Comparison of ENCODE assay signal across 15 cellular contexts in the genomic region with DNA sequence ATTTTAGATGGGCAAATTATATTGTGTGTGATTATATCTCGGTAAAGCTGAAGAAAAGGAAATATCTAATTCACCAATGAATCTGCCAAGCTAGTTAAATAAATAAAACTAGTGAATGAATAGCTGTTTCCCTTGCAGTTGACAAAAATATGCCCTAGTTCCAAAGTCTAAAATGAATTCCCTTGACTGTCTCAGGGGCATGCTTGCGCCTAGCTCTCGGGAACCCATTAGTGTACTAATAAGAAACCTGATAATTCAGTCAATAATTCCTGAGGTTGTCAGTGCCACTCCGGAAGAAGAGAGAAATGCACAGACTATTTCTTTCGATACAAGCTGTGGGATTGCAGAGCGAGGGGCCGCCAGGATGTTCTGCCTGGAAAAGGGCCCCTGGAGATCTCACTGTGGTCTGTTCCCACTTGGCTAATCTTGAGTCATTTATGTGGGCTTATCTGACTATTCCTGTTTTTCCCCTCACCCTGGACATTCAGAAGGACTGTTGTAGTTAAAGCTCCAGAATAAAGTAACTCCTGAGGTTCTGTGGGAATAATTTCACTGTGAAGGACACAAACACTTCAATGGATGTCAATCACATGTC. TPM values are rescaled to one million over a fixed set of nuclear protein-coding genes. Genes with fewer than 3 reads are reported as not detected.
DNase-seq lines count a peak whose midpoint lies in the region; ATAC-seq and TF ChIP-seq lines count a peak whose summit lies in the region.
"Had no signal": no experiment of that assay in that cellular context is flagged by ENCODE, and none has a peak within 500 bp of the region (broad histone marks: within the 10 kb centered on the region; RNA-seq: fewer than 3 reads in every experiment).

No MANE protein-coding gene starts in this region.

- no peaks in the 10 kb centered on the region for H3K9me3 ChIP-seq in hepatocyte (ENCODE audit: low read depth)

- H2AFZ ChIP-seq in hepatocyte = peak overlapping the region; percentile 13
- H2AFZ ChIP-seq: PC-9 had no signal

- H3K9me3 Mint-ChIP-seq in WTC11 (peaks cover 6% of the 10 kb centered on the region), mesothelial cell of epicardium (peaks cover 2% of the 10 kb centered on the region)
- H3K9me3 Mint-ChIP-seq in activated T-cell treated with anti-CD3 and anti-CD28 coated beads, Interleukin-2, amount 50 U/mL, for 4 hours = no peaks in the 10 kb centered on the region
- H3K9me3 Mint-ChIP-seq: CD8-positive, alpha-beta memory T cell had no signal

- no peaks in the 10 kb centered on the region for H4K20me1 ChIP-seq in hepatocyte (ENCODE audit: insufficient read depth, poor library complexity, severe bottlenecking)

- H3K9me2 ChIP-seq in hepatocyte (replicated peaks; ENCODE audit: insufficient read depth) = no peaks in the 10 kb centered on the region

- H3K36me3 Mint-ChIP-seq in WTC11 (peaks cover 6% of the 10 kb centered on the region), mesothelial cell of epicardium (peaks cover 4% of the 10 kb centered on the region)
- no peaks in the 10 kb centered on the region for H3K36me3 Mint-ChIP-seq in activated T-cell treated with anti-CD3 and anti-CD28 coated beads, Interleukin-2, amount 50 U/mL, for 4 hours (ENCODE audit: insufficient read depth)
- H3K36me3 Mint-ChIP-seq: CD8-positive, alpha-beta memory T cell had no signal

- peak overlapping the region; percentile 47 for H3K4me2 ChIP-seq in hepatocyte
- H3K4me2 ChIP-seq: PC-9 had no signal

- H3K4me1 Mint-ChIP-seq in WTC11 (peaks cover 61% of the 10 kb centered on the region), mesothelial cell of epicardium (peaks cover 24% of the 10 kb centered on the region)
- H3K4me1 Mint-ChIP-seq in activated T-cell treated with anti-CD3 and anti-CD28 coated beads, Interleukin-2, amount 50 U/mL, for 4 hours (ENCODE audit: low read depth) = no peaks in the 10 kb centered on the region
- H3K4me1 Mint-ChIP-seq: CD8-positive, alpha-beta memory T cell had no signal

- POLR2A ChIA-PET in WTC11 (lab: Charles Lee) = no interaction called here

- ATAC-seq in WTC11 (no peak), HG02885 (IDR thresholded peaks at IDR 0.05; ENCODE audit: poor library complexity, unreplicated experiment) (no peak)
- ATAC-seq in activated T-cell treated with anti-CD3 and anti-CD28 coated beads, Interleukin-2, amount 50 U/mL, for 4 hours = no peak

- no peak for TF ChIP-seq CTCF in WTC11 (IDR thresholded peaks at IDR 0.05)
- no peak for TF ChIP-seq CTCF in hepatocyte (IDR thresholded peaks at IDR 0.05; ENCODE audit: poor library complexity)
- no peak for TF ChIP-seq CTCF in mesothelial cell of epicardium (IDR thresholded peaks at IDR 0.05; ENCODE audit: unreplicated experiment)

- H3K4me3 Mint-ChIP-seq in WTC11 (no peak overlapping the region; the same call in 1 of the 2 replicates), mesothelial cell of epicardium (no peak overlapping the region)
- no peak overlapping the region for H3K4me3 Mint-ChIP-seq in activated T-cell treated with anti-CD3 and anti-CD28 coated beads, Interleukin-2, amount 50 U/mL, for 4 hours
- H3K4me3 Mint-ChIP-seq: CD8-positive, alpha-beta memory T cell had no signal

- H3K27ac ChIP-seq in hepatocyte (peak overlapping the region; percentile 32), caudate nucleus (ENCODE audit: low read depth, low read length) (no peak overlapping the region)
- H3K27ac ChIP-seq: PC-9 had no signal

- H3K79me2 ChIP-seq in hepatocyte = peaks cover 11% of the 10 kb centered on the region

- H3K4me3 ChIP-seq in hepatocyte = no peak overlapping the region
- H3K4me3 ChIP-seq: PC-9 had no signal

- no peaks in the 10 kb centered on the region for H3K27me3 Mint-ChIP-seq in WTC11 (ENCODE audit: low read depth)
- no peaks in the 10 kb centered on the region for H3K27me3 Mint-ChIP-seq in mesothelial cell of epicardium (ENCODE audit: low read depth)
- peaks cover 2% of the 10 kb centered on the region for H3K27me3 Mint-ChIP-seq in activated T-cell treated with anti-CD3 and anti-CD28 coated beads, Interleukin-2, amount 50 U/mL, for 4 hours (ENCODE audit: low read depth)

- H3K36me3 ChIP-seq in hepatocyte (replicated peaks; ENCODE audit: insufficient read depth, low read depth) = no peaks in the 10 kb centered on the region

- H3K27me3 ChIP-seq in hepatocyte = no peaks in the 10 kb centered on the region

- H3K4me1 ChIP-seq in hepatocyte (ENCODE audit: insufficient read depth) = peaks cover 19% of the 10 kb centered on the region

- CTCF ChIA-PET in WTC11 (lab: Charles Lee) = interaction anchor here (0.9 to 1.3 kb wide), 2 partner anchors 12 to 16 kb away, joined by 4 read pairs; no protein-coding TSS in a partner anchor

- DNase-seq in WTC11 (ENCODE audit: low spot score) = no peak
- no peak for DNase-seq in hepatocyte (ENCODE audit: low spot score)
- DNase-seq in mesothelial cell of epicardium (ENCODE audit: low spot score in 2 of 2, unreplicated experiment in 2 of 2) = no peak
- no peak for DNase-seq in activated T-cell treated with anti-CD3 and anti-CD28 coated beads, Interleukin-2, amount 50 U/mL, for 4 hours
- no peak for DNase-seq in caudate nucleus (lab: John Stamatoyannopoulos, UW)
- no peak for DNase-seq in NCI-H446 treated with DMSO at 0.1 percent for 48 hours (lab: John Stamatoyannopoulos, UW)
- DNase-seq: CD8-positive, alpha-beta memory T cell; DMS79; KG1; NCI-H1436; NCI-H2029; NCI-H2171; NCI-H774; PC-9 had no signal

- peak overlapping the region; percentile 93 for H3K27ac Mint-ChIP-seq in WTC11
- H3K27ac Mint-ChIP-seq in mesothelial cell of epicardium = peak overlapping the region; percentile 39
- H3K27ac Mint-ChIP-seq: CD8-positive, alpha-beta memory T cell had no signal

- WGBS in hepatocyte (ENCODE audit: low lambda C conversion rate, missing lambda C conversion rate) = 64% methylated on average over 7 of the region's 7 CpGs

TF ChIP-seq in WTC11, 78 proteins besides CTCF, POLR2A, EP300 and RAD21 (continues in another document):
- TF ChIP-seq RORB (CRISPR knock-in tag; IDR thresholded peaks at IDR 0.05) (no peak), CREM (CRISPR knock-in tag; IDR thresholded peaks at IDR 0.05) (no peak), JUN (CRISPR knock-in tag; IDR thresholded peaks at IDR 0.05) (no peak), FOXP1 (CRISPR knock-in tag; IDR thresholded peaks at IDR 0.05; ENCODE audit: borderline replicate concordance) (no peak), TEAD4 (CRISPR knock-in tag; IDR thresholded peaks at IDR 0.05) (no peak), ZNF416 (CRISPR knock-in tag; IDR thresholded peaks at IDR 0.05) (no peak), HMGXB4 (CRISPR knock-in tag; IDR thresholded peaks at IDR 0.05) (no peak)
- TF ChIP-seq, protein P1, sequence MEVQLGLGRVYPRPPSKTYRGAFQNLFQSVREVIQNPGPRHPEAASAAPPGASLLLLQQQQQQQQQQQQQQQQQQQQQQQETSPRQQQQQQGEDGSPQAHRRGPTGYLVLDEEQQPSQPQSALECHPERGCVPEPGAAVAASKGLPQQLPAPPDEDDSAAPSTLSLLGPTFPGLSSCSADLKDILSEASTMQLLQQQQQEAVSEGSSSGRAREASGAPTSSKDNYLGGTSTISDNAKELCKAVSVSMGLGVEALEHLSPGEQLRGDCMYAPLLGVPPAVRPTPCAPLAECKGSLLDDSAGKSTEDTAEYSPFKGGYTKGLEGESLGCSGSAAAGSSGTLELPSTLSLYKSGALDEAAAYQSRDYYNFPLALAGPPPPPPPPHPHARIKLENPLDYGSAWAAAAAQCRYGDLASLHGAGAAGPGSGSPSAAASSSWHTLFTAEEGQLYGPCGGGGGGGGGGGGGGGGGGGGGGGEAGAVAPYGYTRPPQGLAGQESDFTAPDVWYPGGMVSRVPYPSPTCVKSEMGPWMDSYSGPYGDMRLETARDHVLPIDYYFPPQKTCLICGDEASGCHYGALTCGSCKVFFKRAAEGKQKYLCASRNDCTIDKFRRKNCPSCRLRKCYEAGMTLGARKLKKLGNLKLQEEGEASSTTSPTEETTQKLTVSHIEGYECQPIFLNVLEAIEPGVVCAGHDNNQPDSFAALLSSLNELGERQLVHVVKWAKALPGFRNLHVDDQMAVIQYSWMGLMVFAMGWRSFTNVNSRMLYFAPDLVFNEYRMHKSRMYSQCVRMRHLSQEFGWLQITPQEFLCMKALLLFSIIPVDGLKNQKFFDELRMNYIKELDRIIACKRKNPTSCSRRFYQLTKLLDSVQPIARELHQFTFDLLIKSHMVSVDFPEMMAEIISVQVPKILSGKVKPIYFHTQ (CRISPR knock-in tag; IDR thresholded peaks at IDR 0.05) = no peak
- TF ChIP-seq, protein P2, sequence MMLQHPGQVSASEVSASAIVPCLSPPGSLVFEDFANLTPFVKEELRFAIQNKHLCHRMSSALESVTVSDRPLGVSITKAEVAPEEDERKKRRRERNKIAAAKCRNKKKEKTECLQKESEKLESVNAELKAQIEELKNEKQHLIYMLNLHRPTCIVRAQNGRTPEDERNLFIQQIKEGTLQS (CRISPR knock-in tag; conservative IDR thresholded peaks at IDR 0.05) = no peak

RNA-seq across cellular contexts. Expression of gene LARP1, which starts 56.4 kb away (rescaled TPM):
- 360 to 406 TPM (median 378 TPM) in 3 replicates for total RNA-seq in WTC11 (2021)
- total RNA-seq in hepatocyte = 68.4 and 75.0 TPM in 2 replicates
- 62.9 and 64.7 TPM in 2 replicates for polyA plus RNA-seq in hepatocyte
- 245 to 249 TPM (median 245 TPM) in 3 replicates for total RNA-seq in mesothelial cell of epicardium
- total RNA-seq in activated T-cell treated with anti-CD3 and anti-CD28 coated beads, Interleukin-2, amount 50 U/mL, for 4 hours = 100 to 1,000 TPM; 412 to 443 (median 432) TPM
